1 cellular context compared by ENCODE assay signal in genomic region chr22:24609888-24610287, GRCh38. TPM values are rescaled to one million over a fixed set of nuclear protein-coding genes. Genes with fewer than 3 reads are reported as not detected.
"Had no signal": no experiment of that assay in that cellular context is flagged by ENCODE, and none has a peak within 500 bp of the region (broad histone marks: within the 10 kb centered on the region; RNA-seq: fewer than 3 reads in every experiment).

No MANE protein-coding gene starts in this region.

RNA-seq across cellular contexts. Expression of gene LRRC75B, which starts 17.0 kb away (rescaled TPM):
- polyA plus RNA-seq: naive thymus-derived CD4-positive, alpha-beta T cell had no signal
